In the genomic region with DNA sequence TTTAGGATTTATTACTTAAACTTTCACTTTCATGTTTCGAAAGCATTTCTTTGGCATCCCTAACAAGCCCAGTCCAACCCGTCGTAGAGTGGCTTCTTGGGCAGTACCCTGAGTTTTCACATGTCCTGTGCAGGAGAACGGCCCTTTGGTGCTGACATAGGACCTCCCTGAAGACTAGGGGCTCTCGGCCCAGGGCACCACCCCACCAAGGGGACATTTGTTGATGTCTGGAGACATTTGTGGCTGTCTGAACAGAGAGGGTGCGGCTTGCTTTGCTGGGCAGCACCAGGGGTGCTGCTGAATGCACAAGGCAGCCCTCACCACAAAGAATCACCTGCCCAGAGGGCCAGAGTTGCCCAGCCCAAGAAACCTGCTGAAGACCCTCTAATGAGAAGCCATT, we compare ENCODE assay signal across 21 cellular contexts.
"Had no signal": no experiment of that assay in that cellular context is flagged by ENCODE, and none has a peak within 500 bp of the region (broad histone marks: within the 10 kb centered on the region; RNA-seq: fewer than 3 reads in every experiment).

No MANE protein-coding gene starts in this region.

- H3K27ac Mint-ChIP-seq: dendritic cell treated with granulocyte-macrophage colony-stimulating factor and Interleukin-4, amounts not matched to agents 40 ng/mL and 50 ng/mL, for 4 days; effector memory CD8-positive, alpha-beta T cell; endodermal cell had no signal

- ATAC-seq: effector memory CD8-positive, alpha-beta T cell; esophagus mucosa; foreskin keratinocyte; gastrocnemius medialis; gastroesophageal sphincter had no signal

- H3K27me3 Mint-ChIP-seq: dendritic cell treated with granulocyte-macrophage colony-stimulating factor and Interleukin-4, amounts not matched to agents 40 ng/mL and 50 ng/mL, for 4 days; effector memory CD8-positive, alpha-beta T cell had no signal

- H3K9me3 Mint-ChIP-seq: dendritic cell treated with granulocyte-macrophage colony-stimulating factor and Interleukin-4, amounts not matched to agents 40 ng/mL and 50 ng/mL, for 4 days; effector memory CD8-positive, alpha-beta T cell; endodermal cell had no signal

- H3K4me1 Mint-ChIP-seq: endodermal cell had no signal

- H3K4me3 Mint-ChIP-seq: dendritic cell treated with granulocyte-macrophage colony-stimulating factor and Interleukin-4, amounts not matched to agents 40 ng/mL and 50 ng/mL, for 4 days; effector memory CD8-positive, alpha-beta T cell; endodermal cell had no signal

- DNase-seq: colonic mucosa; cortex of kidney; dermis blood vessel endothelial cell; dorsolateral prefrontal cortex; effector CD4-positive, alpha-beta T cell; effector CD8-positive, alpha-beta T cell; effector memory CD4-positive, alpha-beta T cell; effector memory CD8-positive, alpha-beta T cell; endodermal cell; erythroblast; esophagus squamous epithelium; foreskin fibroblast; foreskin keratinocyte; foreskin melanocyte; gastrocnemius medialis; glutamatergic neuron; head of caudate nucleus; heart left ventricle had no signal
